14 cellular contexts compared by ENCODE assay signal in genomic region chr3:134802428-134803050, GRCh38. TPM values are rescaled to one million over a fixed set of nuclear protein-coding genes. Genes with fewer than 3 reads are reported as not detected.
DNase-seq lines count a peak whose midpoint lies in the region; ATAC-seq and TF ChIP-seq lines count a peak whose summit lies in the region.
"Had no signal": no experiment of that assay in that cellular context is flagged by ENCODE, and none has a peak within 500 bp of the region (broad histone marks: within the 10 kb centered on the region; RNA-seq: fewer than 3 reads in every experiment).

No MANE protein-coding gene starts in this region.

- H3K27ac ChIP-seq in esophagus muscularis mucosa (replicated peaks in 1 of 4) (no peak overlapping the region), SJCRH30 (no peak overlapping the region)
- H3K27ac ChIP-seq: esophagus squamous epithelium, GM23248, thoracic aorta had no signal

- no peak for TF ChIP-seq POLR2A in esophagus muscularis mucosa (IDR thresholded peaks at IDR 0.05; ENCODE audit: low read depth)

- TF ChIP-seq CTCF in esophagus muscularis mucosa (IDR thresholded peaks at IDR 0.05) = no peak

- H3K4me3 ChIP-seq in esophagus muscularis mucosa = no peak overlapping the region
- no peak overlapping the region for H3K4me3 ChIP-seq in SJCRH30
- H3K4me3 ChIP-seq: esophagus squamous epithelium, GM23248, thoracic aorta had no signal

- POLR2A ChIA-PET in activated CD4-positive, alpha-beta T cell treated with anti-CD3 and anti-CD28 coated beads, Interleukin-2, amount 10 ng/mL, durations not matched to agents 7 days and 5 days (lab: Charles Lee) = no interaction called here

- peak overlapping the region; percentile 15 for H3K4me3 Mint-ChIP-seq in activated CD4-positive, alpha-beta T cell treated with anti-CD3 and anti-CD28 coated beads, Interleukin-2, amount 10 ng/mL, durations not matched to agents 7 days and 5 days

- H3K27me3 ChIP-seq in esophagus muscularis mucosa (peaks cover 0 to 17% (median 0%) of the 10 kb centered on the region in 4 donors), SJCRH30 (no peaks in the 10 kb centered on the region)

- no peak for TF ChIP-seq EP300 in esophagus muscularis mucosa (IDR thresholded peaks at IDR 0.05)

- WGBS in esophagus muscularis mucosa = 47% methylated on average over 2 of the region's 2 CpGs

- intact Hi-C loops in esophagus muscularis mucosa (cut with DNase I) = no loop called here

- H3K27me3 Mint-ChIP-seq in activated CD4-positive, alpha-beta T cell treated with anti-CD3 and anti-CD28 coated beads, Interleukin-2, amount 10 ng/mL, durations not matched to agents 7 days and 5 days = peaks cover 30% of the 10 kb centered on the region

- H3K9me3 ChIP-seq in esophagus muscularis mucosa (no peaks in the 10 kb centered on the region), SJCRH30 (replicated peaks) (no peaks in the 10 kb centered on the region)
- H3K9me3 ChIP-seq: esophagus squamous epithelium, thoracic aorta had no signal

- H3K4me1 ChIP-seq in esophagus muscularis mucosa = peaks cover 0 to 28% (median 9%) of the 10 kb centered on the region in 4 donors
- H3K4me1 ChIP-seq in SJCRH30 = no peaks in the 10 kb centered on the region

- H3K9me3 Mint-ChIP-seq in activated CD4-positive, alpha-beta T cell treated with anti-CD3 and anti-CD28 coated beads, Interleukin-2, amount 10 ng/mL, durations not matched to agents 7 days and 5 days = peaks cover 8% of the 10 kb centered on the region

- ATAC-seq in GM21447 (IDR thresholded peaks at IDR 0.05; ENCODE audit: unreplicated experiment) (peak; percentile 4), HG03520 (IDR thresholded peaks at IDR 0.05; ENCODE audit: unreplicated experiment) (peak; percentile 3)

- CTCF ChIA-PET in activated CD4-positive, alpha-beta T cell treated with anti-CD3 and anti-CD28 coated beads, Interleukin-2, amount 10 ng/mL, durations not matched to agents 7 days and 5 days (lab: Charles Lee) = interaction anchor here (0.6 to 1.8 kb wide), 2 partner anchors 8 to 35 kb away, joined by 5 to 8 read pairs; partner anchors contain the start of gene EPHB1

- H3K36me3 Mint-ChIP-seq in activated CD4-positive, alpha-beta T cell treated with anti-CD3 and anti-CD28 coated beads, Interleukin-2, amount 10 ng/mL, durations not matched to agents 7 days and 5 days (ENCODE audit: low read depth) = peaks cover 8% of the 10 kb centered on the region

- no peaks in the 10 kb centered on the region for H3K36me3 ChIP-seq in esophagus muscularis mucosa
- H3K36me3 ChIP-seq in SJCRH30 = no peaks in the 10 kb centered on the region
- H3K36me3 ChIP-seq: esophagus squamous epithelium, thoracic aorta had no signal

- DNase-seq in activated CD4-positive, alpha-beta T cell treated with anti-CD3 and anti-CD28 coated beads, Interleukin-2, amount 10 ng/mL, durations not matched to agents 7 days and 5 days = no peak
- no peak for DNase-seq in activated CD4-positive, alpha-beta T cell treated with anti-CD3 and anti-CD28 coated beads for 1 hour
- DNase-seq in esophagus muscularis mucosa (ENCODE audit: extremely low spot score) (peak; percentile 83), middle frontal gyrus (ENCODE audit: extremely low spot score, low spot score) (no peak), SJCRH30 (no peak), NCI-H1048 (lab: John Stamatoyannopoulos, UW) (no peak)
- DNase-seq: cortex of kidney, esophagus squamous epithelium, GM23248, NCI-H2029, SHP77 had no signal

- H3K4me1 Mint-ChIP-seq in activated CD4-positive, alpha-beta T cell treated with anti-CD3 and anti-CD28 coated beads, Interleukin-2, amount 10 ng/mL, durations not matched to agents 7 days and 5 days = peaks cover 39% of the 10 kb centered on the region

- H3K27ac Mint-ChIP-seq in activated CD4-positive, alpha-beta T cell treated with anti-CD3 and anti-CD28 coated beads, Interleukin-2, amount 10 ng/mL, durations not matched to agents 7 days and 5 days = peak overlapping the region; percentile 84

RNA-seq across cellular contexts. Expression of gene EPHB1, which starts 7.5 kb away (rescaled TPM):
- 1 to 10 TPM; 1.2 to 1.8 TPM for total RNA-seq in activated CD4-positive, alpha-beta T cell treated with anti-CD3 and anti-CD28 coated beads, Interleukin-2, amount 10 ng/mL, durations not matched to agents 7 days and 5 days
- 1 to 10 TPM in 3 of 4 donors, under 1 TPM in 1; under 0.01 to 6.1 (median 2.8) TPM for total RNA-seq in esophagus muscularis mucosa
- total RNA-seq in SJCRH30 (2014; rRNA removed; shearing (Covaris generic)) = 2.1 and 2.5 TPM in 2 replicates
